Comparison of ENCODE assay signal across 1 cellular context in the genomic region with DNA sequence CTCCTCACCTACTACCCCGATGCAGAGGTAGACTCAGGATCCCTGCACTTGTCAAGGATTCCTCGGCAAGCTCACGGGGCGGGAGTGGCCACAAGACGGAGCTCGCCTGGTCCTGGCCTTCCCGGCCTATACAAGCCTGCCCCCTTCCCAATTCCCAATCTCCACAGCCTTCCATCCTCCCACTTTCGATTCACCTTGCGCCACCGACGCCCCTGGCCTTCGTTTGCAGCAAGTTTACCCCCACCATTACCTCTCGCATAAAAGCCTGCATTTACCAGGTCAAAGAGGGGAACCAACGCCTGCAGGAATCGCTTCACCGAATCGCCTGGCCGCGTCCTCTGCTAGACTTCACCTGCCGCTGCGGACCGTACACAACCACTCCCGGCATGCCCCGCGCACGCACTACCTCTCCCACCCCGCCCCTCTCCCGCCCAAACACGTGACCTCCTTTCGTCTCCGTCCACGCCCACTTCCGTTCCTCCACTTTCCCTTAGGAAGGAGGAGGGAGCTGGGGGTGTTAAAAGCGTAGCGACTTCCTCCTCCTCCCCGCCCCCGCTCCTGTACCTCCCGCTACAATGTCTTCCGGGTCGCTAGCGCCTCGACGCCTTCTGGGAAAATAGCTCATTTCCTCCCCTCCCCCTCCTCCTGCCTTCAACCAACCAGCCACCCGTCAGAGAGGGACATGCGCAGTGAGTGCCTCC.
TF ChIP-seq lines count a peak whose summit lies in the region.

TSS of gene ORC4 (minus strand) at position 380 of the 701 bp plus-strand sequence. CDS start 44,779 bp downstream, outside the sequence.

TF ChIP-seq in liver, 16 proteins besides CTCF, POLR2A, EP300 and RAD21 (continued from another document):
- TF ChIP-seq REST (IDR thresholded peaks at IDR 0.05), result peak; percentile 72
